In genomic region chr14:49634547-49635334, GRCh38 we compare ENCODE assay signal across 8 cellular contexts. TPM values are rescaled to one million over a fixed set of nuclear protein-coding genes. Genes with fewer than 3 reads are reported as not detected.
A peak's percentile ranks its signal among the peaks of the same experiment; 100 is the strongest.
DNase-seq lines count a peak whose midpoint lies in the region; ATAC-seq and TF ChIP-seq lines count a peak whose summit lies in the region.

TSS of gene DNAAF2 (minus strand) at chr14:49635244. CDS start at chr14:49635149, 95 bp downstream.

- peaks cover 14% of the 10 kb centered on the region for H4K20me1 ChIP-seq in PC-3 (ENCODE audit: low read length)

- intact Hi-C loops in PC-3 (cut with micrococcal nuclease) = loop anchor here (1.0 to 2.0 kb wide), 5 partner anchors 58 to 218 kb away; partner anchors contain the start of genes KLHDC1 and NEMF

- H3K36me3 ChIP-seq in HUES48 (ENCODE audit: control insufficient read depth, insufficient read depth, low read length) (peaks cover 36% of the 10 kb centered on the region), PC-3 (ENCODE audit: low read depth, low read length) (peaks cover 20% of the 10 kb centered on the region), stomach smooth muscle (ENCODE audit: control insufficient read depth in 2 of 2, insufficient read depth in 2 of 2, low read length in 2 of 2) (no peaks in the 10 kb centered on the region)

- H2AFZ ChIP-seq in PC-3 (ENCODE audit: low read length) = peak within 1 kb of the TSS; percentile 91

- BruUV-seq in PC-3 (replicated peaks; lab: Mats Ljungman, UMichigan) = TSS peak; percentile 20

- no peaks in the 10 kb centered on the region for H3K9me2 ChIP-seq in PC-3 (replicated peaks; ENCODE audit: low read length)

- H3K4me1 Mint-ChIP-seq in natural killer cell treated with Interleukin-12 subunit alpha and Interleukin-12 subunit beta and Interleukin-15 and Interleukin-18, amount 100 ng/mL, for 72 hours (ENCODE audit: low read depth in 2 of 2) = peaks cover 26 to 50% of the 10 kb centered on the region in 2 donors

- peak within 1 kb of the TSS; percentile 99 for H3K27ac ChIP-seq in HUES48 (ENCODE audit: low read depth, low read length)
- peak within 1 kb of the TSS; percentile 88 for H3K27ac ChIP-seq in PC-3 (ENCODE audit: low read length)
- peak within 1 kb of the TSS; percentile 91 for H3K27ac ChIP-seq in stomach smooth muscle (ENCODE audit: low read length)

- peak; percentile 76 for DNase-seq in D341Med (ENCODE audit: low spot score)
- DNase-seq in PC-3 = peak; percentile 74
- DNase-seq in activated T-helper 1 cell treated with anti-CD3 and anti-CD28 coated beads, Interleukin-2, amount 50 U/mL, for 16 hours (ENCODE audit: low read depth in 1 of 2, low spot score in 1 of 2) = peak; percentile 40 to 45
- peak; percentile 74 for DNase-seq in fibroblast of gingiva (ENCODE audit: low read depth)
- peak; percentile 68 for DNase-seq in natural killer cell treated with Interleukin-12 subunit alpha and Interleukin-12 subunit beta and Interleukin-15 and Interleukin-18, amount 100 ng/mL, for 72 hours (ENCODE audit: low spot score)

- CTCF ChIA-PET in PC-3 (lab: Charles Lee) = interaction anchor here (0.6 to 1.5 kb wide), 10 partner anchors 11 to 227 kb away, joined by 3 to 21 read pairs (median 5); partner anchors contain the start of genes KLHDC2, MGAT2, NEMF and RPL36AL

- H3K27me3 Mint-ChIP-seq in natural killer cell treated with Interleukin-12 subunit alpha and Interleukin-12 subunit beta and Interleukin-15 and Interleukin-18, amount 100 ng/mL, for 72 hours = no peaks in the 10 kb centered on the region

- H3K4me2 ChIP-seq in PC-3 (ENCODE audit: low read length) = peak within 1 kb of the TSS; percentile 81

- peaks cover 24% of the 10 kb centered on the region for H3K36me3 Mint-ChIP-seq in natural killer cell treated with Interleukin-12 subunit alpha and Interleukin-12 subunit beta and Interleukin-15 and Interleukin-18, amount 100 ng/mL, for 72 hours

- ATAC-seq in GM21515 (IDR thresholded peaks at IDR 0.05; ENCODE audit: unreplicated experiment) (peak; percentile 27), PC-3 (peak; percentile 37)
- ATAC-seq in natural killer cell treated with Interleukin-12 subunit alpha and Interleukin-12 subunit beta and Interleukin-15 and Interleukin-18, amount 100 ng/mL, for 72 hours = peak; percentile 62

- H3K4me3 ChIP-seq in HUES48 (ENCODE audit: low read depth, low read length) (peak within 1 kb of the TSS; percentile 85), PC-3 (ENCODE audit: low read length) (peak within 1 kb of the TSS; percentile 71), stomach smooth muscle (ENCODE audit: low read length in 2 of 2) (peak within 1 kb of the TSS; percentile 85 to 93)

- H3K79me2 ChIP-seq in PC-3 (ENCODE audit: low read length) = peaks cover 95% of the 10 kb centered on the region

- peak; percentile 2; the same call in 1 of the 2 replicates for TF ChIP-seq CTCF in PC-3 (conservative IDR thresholded peaks at IDR 0.05; ENCODE audit: low read depth, low read length)

- no peaks in the 10 kb centered on the region for H3K9me3 ChIP-seq in HUES48 (ENCODE audit: control insufficient read depth, insufficient read depth, low read length)
- no peaks in the 10 kb centered on the region for H3K9me3 ChIP-seq in PC-3 (ENCODE audit: low read length)
- no peaks in the 10 kb centered on the region for H3K9me3 ChIP-seq in stomach smooth muscle (ENCODE audit: control insufficient read depth in 2 of 2, low read length in 2 of 2)

- no peaks in the 10 kb centered on the region for H3F3A ChIP-seq in PC-3 (ENCODE audit: low read length, unreplicated experiment)

- POLR2A ChIA-PET in PC-3 (lab: Charles Lee; ENCODE audit: unreplicated experiment) = interaction anchor here (0.6 to 1.6 kb wide), 6 partner anchors 10 to 136 kb away, joined by 3 to 25 read pairs (median 12); partner anchors contain the start of genes KLHDC2, MGAT2, RPL36AL and RPS29

- H3K27ac Mint-ChIP-seq in natural killer cell treated with Interleukin-12 subunit alpha and Interleukin-12 subunit beta and Interleukin-15 and Interleukin-18, amount 100 ng/mL, for 72 hours = peak within 1 kb of the TSS; percentile 90 to 96

- peak within 1 kb of the TSS; percentile 99 for H3K4me3 Mint-ChIP-seq in natural killer cell treated with Interleukin-12 subunit alpha and Interleukin-12 subunit beta and Interleukin-15 and Interleukin-18, amount 100 ng/mL, for 72 hours

- H3K27me3 ChIP-seq in HUES48 (ENCODE audit: control insufficient read depth, insufficient read depth, low read length) = no peaks in the 10 kb centered on the region
- no peaks in the 10 kb centered on the region for H3K27me3 ChIP-seq in PC-3 (ENCODE audit: low read length)
- no peaks in the 10 kb centered on the region for H3K27me3 ChIP-seq in stomach smooth muscle (ENCODE audit: control insufficient read depth in 1 of 2, insufficient read depth in 2 of 2, low read length in 2 of 2)

- H3K4me1 ChIP-seq in HUES48 (ENCODE audit: control insufficient read depth, insufficient read depth, low read length) (peaks cover 5% of the 10 kb centered on the region), PC-3 (ENCODE audit: insufficient read depth, low read length) (peaks cover 28% of the 10 kb centered on the region), stomach smooth muscle (ENCODE audit: control insufficient read depth, insufficient read depth, low read length) (peaks cover 11% of the 10 kb centered on the region)

- H3K9ac ChIP-seq in HUES48 (ENCODE audit: low read depth, low read length) (peak within 1 kb of the TSS; percentile 95), PC-3 (ENCODE audit: low read length) (peak within 1 kb of the TSS; percentile 99), stomach smooth muscle (ENCODE audit: low read length in 2 of 2) (peak within 1 kb of the TSS; percentile 81 to 87)

- no peaks in the 10 kb centered on the region for H3K9me3 Mint-ChIP-seq in natural killer cell treated with Interleukin-12 subunit alpha and Interleukin-12 subunit beta and Interleukin-15 and Interleukin-18, amount 100 ng/mL, for 72 hours

RNA-seq across cellular contexts. Expression of gene DNAAF2, which starts in this region (rescaled TPM):
- total RNA-seq in PC-3 (2014; rRNA removed) = 23.2 and 31.3 TPM in 2 replicates
- 10 to 100 TPM in 1 of 2 donors, 1 to 10 TPM in 1; 6.2 to 11.9 TPM for total RNA-seq in natural killer cell treated with Interleukin-12 subunit alpha and Interleukin-12 subunit beta and Interleukin-15 and Interleukin-18, amount 100 ng/mL, for 72 hours

Comparison
In these comparisons a context has a peak if more than half of its experiments do, and no peak if none do; other contexts are left out.
1. Peak in every context shown above with its lines: DNase-seq, ATAC-seq, H3K4me3 ChIP-seq and H3K27ac ChIP-seq.